Comparison of ENCODE assay signal across 8 cellular contexts in the genomic region with DNA sequence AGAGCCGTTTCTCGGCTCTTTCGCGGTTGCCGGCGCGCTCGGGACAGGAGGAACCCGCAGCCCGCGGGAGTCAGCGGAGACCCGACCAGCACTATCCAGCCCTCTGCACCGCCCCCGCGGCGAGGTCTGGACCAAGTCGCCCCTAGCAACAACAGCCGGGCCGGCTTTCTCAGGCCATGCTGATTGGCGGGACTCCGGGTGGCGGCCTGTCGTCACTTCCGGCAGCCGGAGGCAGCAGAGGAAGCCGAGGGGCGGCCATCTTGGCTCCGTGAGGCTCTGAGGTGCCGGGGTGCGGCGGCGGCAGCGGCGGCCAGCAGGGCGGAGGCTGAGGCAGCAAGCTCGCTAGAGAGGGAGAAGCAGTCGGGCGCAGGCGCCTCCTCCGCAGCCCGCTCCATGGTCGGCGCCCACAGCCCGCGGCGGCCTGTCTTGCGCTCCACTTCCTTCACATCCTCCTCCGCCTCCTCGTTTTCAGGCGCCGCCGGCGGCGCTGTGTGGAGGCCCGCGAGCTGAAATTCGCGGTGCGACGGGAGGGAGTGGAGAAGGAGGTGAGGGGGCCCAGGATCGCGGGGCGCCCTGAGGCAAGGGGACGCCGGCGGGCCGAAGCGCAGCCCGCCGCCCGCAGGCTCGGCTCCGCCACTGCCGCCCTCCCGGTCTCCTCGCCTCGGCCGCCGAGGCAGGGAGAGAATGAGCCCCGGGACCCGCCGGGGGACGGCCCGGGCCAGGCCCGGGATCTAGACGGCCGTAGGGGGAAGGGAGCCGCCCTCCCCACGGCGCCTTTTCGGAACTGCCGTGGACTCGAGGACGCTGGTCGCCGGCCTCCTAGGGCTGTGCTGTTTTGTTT. TPM values are rescaled to one million over a fixed set of nuclear protein-coding genes. Genes with fewer than 3 reads are reported as not detected.
DNase-seq lines count a peak whose midpoint lies in the region; ATAC-seq and TF ChIP-seq lines count a peak whose summit lies in the region.

A gene (plus strand): TSS at position 263 of the 841 bp plus-strand sequence. CDS start 615 bp downstream, outside the sequence.

- peak within 1 kb of the TSS; percentile 86 to 98 (median 97) for H3K4me2 ChIP-seq in BLaER1 treated with 17β-estradiol and CSF1 and Interleukin-3, amounts not matched to agents 10 nM and 100 nM

- peaks cover 0 to 8% (median 0%) of the 10 kb centered on the region in 11 experiments; a peak in 2 of 22 replicates for H3K36me3 ChIP-seq in BLaER1 treated with 17β-estradiol and CSF1 and Interleukin-3, amounts not matched to agents 10 nM and 100 nM
- H3K36me3 ChIP-seq in colonic mucosa, result no peaks in the 10 kb centered on the region

- TF ChIP-seq CTCF in colonic mucosa (IDR thresholded peaks at IDR 0.05), result no peak

- peaks cover 25 to 67% (median 36%) of the 10 kb centered on the region in 10 experiments for H3K4me1 ChIP-seq in BLaER1 treated with 17β-estradiol and CSF1 and Interleukin-3, amounts not matched to agents 10 nM and 100 nM
- H3K4me1 ChIP-seq in colonic mucosa, result peaks cover 3% of the 10 kb centered on the region

- peaks cover 0 to 7% (median 0%) of the 10 kb centered on the region in 11 experiments; a peak in 6 of 22 replicates for H3K9me3 ChIP-seq in BLaER1 treated with 17β-estradiol and CSF1 and Interleukin-3, amounts not matched to agents 10 nM and 100 nM (replicated peaks in 1 of 11)
- H3K9me3 ChIP-seq in colonic mucosa, result no peaks in the 10 kb centered on the region

- DNase-seq in NCI-H526 (lab: John Stamatoyannopoulos, UW), result peak; percentile 95 to 99
- DNase-seq in activated CD4-positive, alpha-beta T cell treated with anti-CD3 and anti-CD28 coated beads for 48 hours, result peak; percentile 98
- DNase-seq in colonic mucosa, result peak; percentile 97
- DNase-seq in kidney tubule cell (ENCODE audit: low spot score), result peak; percentile 97
- DNase-seq in stimulated activated CD4-positive, alpha-beta T cell treated with anti-CD3 and anti-CD28 coated beads, Interleukin-1b, Interleukin-23, amount 100 ng/mL, for 24 hours (ENCODE audit: low read depth in 4 of 4, low spot score in 1 of 4), result peak; percentile 85 to 96 (median 95)

- ATAC-seq in GM19324 (IDR thresholded peaks at IDR 0.05; ENCODE audit: low FRiP score, unreplicated experiment), result peak; percentile 95
- peak; percentile 91 for ATAC-seq in HG03469 (IDR thresholded peaks at IDR 0.05; ENCODE audit: unreplicated experiment)

- intact Hi-C loops in colonic mucosa (cut with DNase I), result loop anchor here (10.0 kb wide), 1 partner anchor 51 kb away; a partner anchor contains a TSS

- peak within 1 kb of the TSS; percentile 89 to 99 (median 97) for H3K9ac ChIP-seq in BLaER1 treated with 17β-estradiol and CSF1 and Interleukin-3, amounts not matched to agents 10 nM and 100 nM
- peak within 1 kb of the TSS; percentile 90 to 97 for H3K9ac ChIP-seq in colonic mucosa (ENCODE audit: low read depth in 2 of 2, low read length in 2 of 2)

- peak within 1 kb of the TSS; percentile 78 to 99 (median 94) for H3K4me3 ChIP-seq in BLaER1 treated with 17β-estradiol and CSF1 and Interleukin-3, amounts not matched to agents 10 nM and 100 nM
- peak within 1 kb of the TSS; percentile 87 for H3K4me3 ChIP-seq in colonic mucosa

- H3K27me3 ChIP-seq in BLaER1 treated with 17β-estradiol and CSF1 and Interleukin-3, amounts not matched to agents 10 nM and 100 nM, result no peaks in the 10 kb centered on the region
- H3K27me3 ChIP-seq in colonic mucosa, result no peaks in the 10 kb centered on the region

- peak within 1 kb of the TSS; percentile 85 to 98 (median 95) for H3K27ac ChIP-seq in BLaER1 treated with 17β-estradiol and CSF1 and Interleukin-3, amounts not matched to agents 10 nM and 100 nM
- peak within 1 kb of the TSS; percentile 99 for H3K27ac ChIP-seq in colonic mucosa

- H4K20me1 ChIP-seq in BLaER1 treated with 17β-estradiol and CSF1 and Interleukin-3, amounts not matched to agents 10 nM and 100 nM, result peaks cover 41 to 49% (median 49%) of the 10 kb centered on the region in 11 experiments

RNA-seq across cellular contexts. Expression of the gene that starts here (rescaled TPM):
- 10 to 100 TPM; 52.5 to 63.6 TPM for total RNA-seq in colonic mucosa

Comparison
In these comparisons a context has a peak if more than half of its experiments do, and no peak if none do; other contexts are left out.
1. Peak in every context shown above with its lines: DNase-seq, ATAC-seq, H3K4me3 ChIP-seq and H3K27ac ChIP-seq.